Comparison of ENCODE assay signal across 1 cellular context in genomic region chr11:102807921-102808320, GRCh38.
TF ChIP-seq lines count a peak whose summit lies in the region.

No MANE protein-coding gene starts in this region.

TF ChIP-seq in IMR-90, 13 proteins besides CTCF, POLR2A, EP300 and RAD21 (continued from another document):
- TF ChIP-seq MXI1 (IDR thresholded peaks at IDR 0.05; ENCODE audit: borderline replicate concordance, low read depth, low read length) (no peak), FOS (IDR thresholded peaks at IDR 0.05; ENCODE audit: low read depth, low read length) (no peak), ELK1 (IDR thresholded peaks at IDR 0.05; ENCODE audit: borderline replicate concordance, low read depth, low read length) (no peak), RFX5 (IDR thresholded peaks at IDR 0.05; ENCODE audit: low read depth, low read length) (no peak), CHD1 (IDR thresholded peaks at IDR 0.05; ENCODE audit: low read depth, low read length) (no peak), USF2 (IDR thresholded peaks at IDR 0.05; ENCODE audit: low read depth, low read length) (no peak), RCOR1 (IDR thresholded peaks at IDR 0.05; ENCODE audit: insufficient replicate concordance, low read length) (no peak), NFE2L2 (IDR thresholded peaks at IDR 0.05; ENCODE audit: low read depth, low read length) (no peak), CEBPB (IDR thresholded peaks at IDR 0.05; ENCODE audit: low read depth, low read length) (no peak)
